17 cellular contexts compared by ENCODE assay signal in the genomic region with DNA sequence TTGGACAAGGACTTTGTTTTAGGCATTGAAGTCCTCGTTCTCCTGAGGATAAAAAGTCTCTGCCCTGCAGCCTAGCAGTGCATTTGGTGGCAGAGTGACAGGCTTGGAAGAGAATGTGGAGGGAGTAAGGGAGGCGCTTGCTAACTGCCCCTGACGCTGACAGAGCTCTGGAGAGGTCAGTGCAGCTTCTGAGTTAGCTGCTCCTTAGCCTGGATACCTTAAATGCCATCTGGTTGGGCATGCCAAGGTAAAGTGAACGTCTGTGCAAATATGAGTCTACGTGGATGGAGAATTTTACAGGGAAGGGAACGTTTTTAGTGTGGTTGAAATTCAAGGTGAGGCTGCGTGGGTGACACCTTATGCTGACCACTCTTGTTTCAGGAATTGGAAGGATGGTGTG.
A peak's percentile ranks its signal among the peaks of the same experiment; 100 is the strongest.
DNase-seq lines count a peak whose midpoint lies in the region; TF ChIP-seq lines count a peak whose summit lies in the region.
"Had no signal": no experiment of that assay in that cellular context is flagged by ENCODE, and none has a peak within 500 bp of the region (broad histone marks: within the 10 kb centered on the region; RNA-seq: fewer than 3 reads in every experiment).

No MANE protein-coding gene starts in this region.

- H3K4me3 ChIP-seq in LNCaP clone FGC (ENCODE audit: low read depth, low read length) = no peak overlapping the region

- peak; percentile 23 for DNase-seq in LNCaP clone FGC (ENCODE audit: low read depth)
- DNase-seq in astrocyte of the hippocampus (ENCODE audit: low read depth, low spot score) = peak; percentile 44
- DNase-seq in kidney tubule cell (ENCODE audit: low spot score) = peak; percentile 43
- peak in 1 of 49 donors; percentile 12 for DNase-seq in substantia nigra (lab: John Stamatoyannopoulos, UW)
- no peak for DNase-seq in DMS79 treated with DMSO at 0.1 percent for 48 hours (lab: John Stamatoyannopoulos, UW)
- DNase-seq in NCI-H82 treated with DMSO at 0.1 percent for 48 hours (lab: John Stamatoyannopoulos, UW; ENCODE audit: unreplicated experiment) = no peak
- DNase-seq in globus pallidus (ENCODE audit: low spot score) = no peak
- DNase-seq: activated CD4-positive, alpha-beta T cell treated with anti-CD3 and anti-CD28 coated beads, Interleukin-2, amount 50 U/mL, for 48 hours; activated naive CD4-positive, alpha-beta T cell treated with anti-CD3 and anti-CD28 coated beads, Interleukin-2, amount 50 U/mL, for 16 hours; activated T-cell treated with anti-CD3 and anti-CD28 coated beads, Interleukin-2, amount 50 U/mL, for 24 hours; AML-193; brain microvascular endothelial cell; Caco-2; NCI-H1105; NCI-H526 treated with DMSO at 0.1 percent for 48 hours; stimulated activated CD4-positive, alpha-beta T cell treated with anti-CD3 and anti-CD28 coated beads, Interleukin-2, amount 100 ng/mL, for 48 hours; T-cell had no signal

- H3K27ac ChIP-seq in substantia nigra (ENCODE audit: low read depth, low read length, poor library complexity, severe bottlenecking) = peak overlapping the region; percentile 14
- H3K27ac ChIP-seq: brain microvascular endothelial cell had no signal

- TF ChIP-seq CTCF in LNCaP clone FGC (IDR thresholded peaks at IDR 0.05; ENCODE audit: control insufficient read depth, extremely low read depth, insufficient read depth) = no peak

Comparison
In these comparisons a context has a peak if more than half of its experiments do, and no peak if none do; other contexts are left out.
1. DNase-seq: peak in LNCaP clone FGC (single experiment), astrocyte of the hippocampus (single experiment) and kidney tubule cell (single experiment); none in DMS79 treated with DMSO at 0.1 percent for 48 hours (single experiment), NCI-H82 treated with DMSO at 0.1 percent for 48 hours (single experiment) and globus pallidus (single experiment).